10 cellular contexts compared by ENCODE assay signal in the genomic region with DNA sequence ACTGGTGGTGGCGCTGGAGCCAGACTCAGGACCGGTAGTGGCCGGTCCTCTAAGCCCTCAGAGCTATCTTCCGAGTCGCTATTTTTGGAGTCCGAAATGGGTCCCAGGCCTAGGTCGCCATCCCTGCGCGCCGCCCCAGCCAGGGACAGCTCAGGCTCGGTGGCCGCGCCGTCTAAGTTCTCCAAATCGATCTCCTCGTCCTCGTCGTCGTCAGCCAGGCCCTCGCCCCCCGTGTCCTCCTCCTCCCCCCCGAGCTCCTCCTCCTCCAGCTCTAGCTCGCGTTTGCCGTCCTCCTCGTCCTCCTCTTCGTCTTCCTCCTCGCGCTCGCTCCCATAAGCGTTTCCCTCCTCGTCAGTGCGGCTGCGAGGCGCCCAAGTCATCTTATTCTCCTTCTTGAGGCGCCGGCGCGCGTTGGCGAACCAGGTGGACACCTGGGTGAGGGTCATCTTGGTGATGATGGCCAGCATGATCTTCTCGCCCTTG. TPM values are rescaled to one million over a fixed set of nuclear protein-coding genes. Genes with fewer than 3 reads are reported as not detected.
DNase-seq lines count a peak whose midpoint lies in the region; ATAC-seq, FAIRE-seq and TF ChIP-seq lines count a peak whose summit lies in the region.
"Had no signal": no experiment of that assay in that cellular context is flagged by ENCODE, and none has a peak within 500 bp of the region (broad histone marks: within the 10 kb centered on the region; RNA-seq: fewer than 3 reads in every experiment).

No MANE protein-coding gene starts in this region.

- no peak overlapping the region for H3T11ph ChIP-seq in H9 (ENCODE audit: low read length)

- no peak overlapping the region for H2AK5ac ChIP-seq in H9 (ENCODE audit: insufficient read length, low read length)

- WGBS in H9 (ENCODE audit: extremely low coverage, insufficient read length, low lambda C conversion rate) = no CpG with 5 or more reads among the region's 42 CpGs
- 8 to 10% methylated on average over 33 to 42 of the region's 42 CpGs for WGBS in lower leg skin, 2 donors

- H3K27ac Mint-ChIP-seq in H9 = no peak overlapping the region
- peak overlapping the region; percentile 75 for H3K27ac Mint-ChIP-seq in astrocyte (ENCODE audit: unreplicated experiment)

- H3K4me3 ChIP-seq in astrocyte (ENCODE audit: insufficient read depth, low read depth, low read length) (peak overlapping the region; percentile 80), lower leg skin (ENCODE audit: low read depth, poor library complexity, severe bottlenecking) (peak overlapping the region; percentile 75)
- H3K4me3 ChIP-seq: GM12878 had no signal

- no peaks in the 10 kb centered on the region for H3K79me2 ChIP-seq in H9 (ENCODE audit: insufficient read depth, low read length)
- peaks cover 24% of the 10 kb centered on the region for H3K79me2 ChIP-seq in astrocyte (ENCODE audit: insufficient read depth, low read length)

- no peak overlapping the region for H2BK12ac ChIP-seq in H9 (ENCODE audit: insufficient read length, low read depth, low read length)

- TF ChIP-seq CTCF in 22Rv1 (IDR thresholded peaks at IDR 0.05) (no peak; the same call in 1 of the 2 replicates), H9 (conservative IDR thresholded peaks at IDR 0.05) (no peak), astrocyte (IDR thresholded peaks at IDR 0.05; ENCODE audit: insufficient read depth, low read depth, low read length) (no peak), lower leg skin (IDR thresholded peaks at IDR 0.05) (no peak)

- H2BK120ac ChIP-seq in H9 (ENCODE audit: low read depth, low read length, poor library complexity, severe bottlenecking) = no peak overlapping the region

- intact Hi-C loops in lower leg skin (cut with DNase I; ENCODE audit: low total_unique reads) = loop anchor here (5.0 to 10.0 kb wide), 2 partner anchors 93 to 650 kb away; a partner anchor contains a TSS

- peak overlapping the region; percentile 39 for H3K4me2 ChIP-seq in H9 (ENCODE audit: insufficient read depth, insufficient read length, low read length)
- peak overlapping the region; percentile 100 for H3K4me2 ChIP-seq in astrocyte (ENCODE audit: low read length)

- no peak overlapping the region for H2AFZ ChIP-seq in H9 (ENCODE audit: low read length)
- H2AFZ ChIP-seq in astrocyte (ENCODE audit: low read depth, low read length) = peak overlapping the region; percentile 82

- no peak overlapping the region for H2BK20ac ChIP-seq in H9 (ENCODE audit: low read depth, low read length, poor library complexity, severe bottlenecking)

- H3K27me3 ChIP-seq in H9 (ENCODE audit: insufficient read depth, low read length) (peaks cover 72% of the 10 kb centered on the region), astrocyte (ENCODE audit: insufficient read depth, low read length) (peaks cover 34% of the 10 kb centered on the region)

- H3K4ac ChIP-seq in H9 (ENCODE audit: low read depth, low read length) = no peak overlapping the region

- no peak overlapping the region for H3K18ac ChIP-seq in H9 (ENCODE audit: insufficient read length, low read depth, low read length)

- no peaks in the 10 kb centered on the region; a peak in 1 of 7 replicates for H3K36me3 Mint-ChIP-seq in H9 (ENCODE audit: insufficient read depth in 1 of 3, low read depth in 3 of 3)
- H3K36me3 Mint-ChIP-seq in astrocyte (ENCODE audit: low read depth, unreplicated experiment) = peaks cover 7% of the 10 kb centered on the region

- H3K14ac ChIP-seq in H9 (ENCODE audit: insufficient read depth, low read length) = no peak overlapping the region; the same call in 1 of the 2 replicates

- no peaks in the 10 kb centered on the region for H3K9me3 ChIP-seq in H9 (ENCODE audit: control insufficient read depth, low read depth, low read length)
- no peaks in the 10 kb centered on the region for H3K9me3 ChIP-seq in astrocyte (ENCODE audit: insufficient read depth, low read depth, low read length)
- H3K9me3 ChIP-seq: Peyer's patch had no signal

- H4K91ac ChIP-seq in H9 (ENCODE audit: insufficient read length, low read depth, low read length) = no peak overlapping the region

- H3K23me2 ChIP-seq in H9 (ENCODE audit: insufficient read length, low read depth, low read length, poor library complexity, severe bottlenecking) = peaks cover 33% of the 10 kb centered on the region

- H2BK5ac ChIP-seq in H9 (ENCODE audit: insufficient read length, low read length) = no peak overlapping the region

- H4K8ac ChIP-seq in H9 (replicated peaks; ENCODE audit: insufficient read length, low read depth, low read length) = no peak overlapping the region

- H3K9ac ChIP-seq in H9 (ENCODE audit: extremely low read depth, insufficient read length, low read length) = no peak overlapping the region
- peak overlapping the region; percentile 89 for H3K9ac ChIP-seq in astrocyte (ENCODE audit: low read length)

- DNase-seq in H9 = peak; percentile 43
- DNase-seq in astrocyte (ENCODE audit: low read depth) = no peak
- DNase-seq in lower leg skin (ENCODE audit: low spot score in 2 of 2) = no peak
- DNase-seq in stimulated activated naive CD4-positive, alpha-beta T cell (lab: John Stamatoyannopoulos, UW) = no peak
- DNase-seq in NCI-H345 (lab: John Stamatoyannopoulos, UW) = no peak

- H3K4me1 Mint-ChIP-seq in H9 (peaks cover 31 to 47% of the 10 kb centered on the region in 2 experiments), astrocyte (ENCODE audit: low read depth, unreplicated experiment) (peaks cover 3% of the 10 kb centered on the region)

- H3K4me3 Mint-ChIP-seq in H9 = peak overlapping the region; percentile 60 to 79
- H3K4me3 Mint-ChIP-seq in astrocyte (ENCODE audit: unreplicated experiment) = peak overlapping the region; percentile 77

- no peaks in the 10 kb centered on the region for H3K79me1 ChIP-seq in H9 (ENCODE audit: insufficient read depth, low read depth, low read length, poor library complexity, severe bottlenecking)

- ATAC-seq in GM19463 (IDR thresholded peaks at IDR 0.05; ENCODE audit: unreplicated experiment) (no peak), HG02870 (IDR thresholded peaks at IDR 0.05; ENCODE audit: unreplicated experiment) (no peak)
- ATAC-seq: GM12878 had no signal

- no peaks in the 10 kb centered on the region; a peak in 1 of 5 replicates for H3K9me3 Mint-ChIP-seq in H9
- H3K9me3 Mint-ChIP-seq in astrocyte (ENCODE audit: unreplicated experiment) = peaks cover 19% of the 10 kb centered on the region

- H3K23ac ChIP-seq in H9 (ENCODE audit: insufficient read length, low read depth, low read length) = no peak overlapping the region

- no peak overlapping the region for H2BK15ac ChIP-seq in H9 (ENCODE audit: low read depth, low read length)

- no peaks in the 10 kb centered on the region for H3K36me3 ChIP-seq in astrocyte (ENCODE audit: insufficient read depth, low read length)
- H3K36me3 ChIP-seq: Peyer's patch had no signal

- H3K27ac ChIP-seq in 22Rv1 (peak overlapping the region; percentile 99), H9 (ENCODE audit: insufficient read length, low read depth, low read length) (no peak overlapping the region), astrocyte (ENCODE audit: low read depth, low read length) (peak overlapping the region; percentile 71)
- H3K27ac ChIP-seq: Peyer's patch had no signal

- no peak overlapping the region for H3K56ac ChIP-seq in H9 (ENCODE audit: insufficient read length, low read depth, low read length)

- no peak for FAIRE-seq in astrocyte (lab: Jason Lieb, UNC)
- FAIRE-seq: GM12878 had no signal

- H4K20me1 ChIP-seq in H9 (ENCODE audit: control insufficient read depth, insufficient read depth, insufficient read length) (no peaks in the 10 kb centered on the region), astrocyte (ENCODE audit: insufficient read depth, low read length) (peaks cover 7% of the 10 kb centered on the region)

- H3K4me1 ChIP-seq in H9 (ENCODE audit: insufficient read depth, low read length) = no peaks in the 10 kb centered on the region
- H3K4me1 ChIP-seq in astrocyte (ENCODE audit: insufficient read depth, low read length) = peaks cover 8% of the 10 kb centered on the region

- no peak for TF ChIP-seq POLR2A in lower leg skin (IDR thresholded peaks at IDR 0.05)

- H3K27me3 Mint-ChIP-seq in H9 (ENCODE audit: low read depth) (peaks cover 91% of the 10 kb centered on the region), astrocyte (ENCODE audit: low read depth, unreplicated experiment) (peaks cover 63% of the 10 kb centered on the region)

- H4K5ac ChIP-seq in H9 (ENCODE audit: insufficient read length, low read depth, low read length) = no peak overlapping the region

RNA-seq across cellular contexts. Expression of a gene that starts 1.6 kb away (rescaled TPM):
- total RNA-seq in H9 (2021) (1.8 and 2.4 TPM in 2 replicates), astrocyte (0.72 and 0.75 TPM in 2 replicates), lower leg skin (100 to 1,000 TPM in 3 of 4 donors, 10 to 100 TPM in 1; 79.7 to 181 (median 150) TPM)
- total RNA-seq: GM12878, Peyer's patch had no signal

Comparison
In these comparisons a context has a peak if more than half of its experiments do, and no peak if none do; other contexts are left out.
1. RNA of a gene that starts 1.6 kb away (total RNA-seq): 79.7 to 181 TPM in lower leg skin; 1.8 to 2.4 TPM in H9 and 0.72 to 0.75 TPM in astrocyte; every median in the first group is over 10 times any median in the second.